In the genomic region with DNA sequence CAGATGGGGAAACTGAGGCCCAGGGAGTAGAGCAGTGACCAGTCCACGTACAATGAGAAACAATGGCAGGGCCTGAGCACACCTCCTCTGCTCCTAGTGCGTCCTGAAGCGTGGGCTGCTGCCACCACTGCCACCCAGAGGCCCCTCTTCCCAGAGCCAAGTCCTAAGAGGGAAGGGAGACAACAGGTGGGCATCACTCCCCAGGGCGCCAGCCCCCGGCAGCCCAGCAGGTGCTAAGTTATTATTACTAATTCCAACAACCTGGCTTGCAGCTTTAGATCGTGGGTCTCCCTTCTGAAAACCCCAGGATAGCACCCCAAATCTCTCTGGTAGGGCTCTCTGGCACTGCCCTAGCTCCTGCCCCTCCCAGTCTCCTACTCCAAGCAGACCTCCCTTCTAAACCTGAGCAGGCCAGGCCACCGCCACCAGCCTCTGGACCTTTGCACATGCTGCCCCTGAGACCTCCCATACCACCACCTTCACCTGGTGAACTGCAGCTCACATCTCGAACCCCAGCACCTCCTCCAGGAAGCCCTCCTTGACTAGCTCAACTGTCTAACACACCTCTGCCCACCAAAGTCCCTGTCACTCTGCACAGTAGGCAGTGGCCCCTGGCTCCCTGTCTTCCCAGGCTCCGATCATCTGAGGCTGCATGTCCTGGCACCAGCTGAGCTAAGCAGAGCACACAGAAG, we compare ENCODE assay signal across 20 cellular contexts.
DNase-seq lines count a peak whose midpoint lies in the region; ATAC-seq, FAIRE-seq and TF ChIP-seq lines count a peak whose summit lies in the region.
"Had no signal": no experiment of that assay in that cellular context is flagged by ENCODE, and none has a peak within 500 bp of the region (broad histone marks: within the 10 kb centered on the region; RNA-seq: fewer than 3 reads in every experiment).

No MANE protein-coding gene starts in this region.

- TF ChIP-seq CTCF in GM06990 (IDR thresholded peaks at IDR 0.05; ENCODE audit: insufficient read depth, low read length, poor library complexity, severe bottlenecking) (no peak), OCI-LY3 (IDR thresholded peaks at IDR 0.05; ENCODE audit: low read depth, low read length) (no peak), H1 (IDR thresholded peaks at IDR 0.05; ENCODE audit: control extremely low read depth in 1 of 3, insufficient read depth in 1 of 3, low read depth in 1 of 3, low read length in 3 of 3) (no peak)

- peak overlapping the region; percentile 25; the same call in 1 of the 2 replicates for H3K18ac ChIP-seq in H1 (ENCODE audit: extremely low read depth, low read length)

- H3K27me3 ChIP-seq in GM06990 (replicated peaks; ENCODE audit: control insufficient read depth, insufficient read depth, low read length) (no peaks in the 10 kb centered on the region), OCI-LY3 (ENCODE audit: low read depth, low read length) (no peaks in the 10 kb centered on the region), H1 (replicated peaks in 1 of 4; ENCODE audit: control insufficient read depth in 3 of 4, extremely low read depth in 1 of 4, insufficient read depth in 3 of 4, low read length in 3 of 4) (no peaks in the 10 kb centered on the region)
- H3K27me3 ChIP-seq: BLaER1 treated with 17β-estradiol and CSF1 and Interleukin-3, amounts not matched to agents 10 nM and 100 nM had no signal

- 80% methylated on average over 9 of the region's 9 CpGs; no CpG with 5 or more reads in 1 of the 2 experiments for WGBS in H1 (ENCODE audit: extremely low coverage in 1 of 2, insufficient coverage in 1 of 2, insufficient read length in 1 of 2, insufficient replicate concordance in 2 of 2, low coverage in 1 of 2, low lambda C conversion rate in 2 of 2, missing lambda C conversion rate in 1 of 2), 2 experiments

- DNase-seq in GM06990 (ENCODE audit: extremely low read depth, insufficient read length) (no peak), H1 (ENCODE audit: low read depth in 1 of 2, low spot score in 2 of 2) (no peak), NCI-H1930 (lab: John Stamatoyannopoulos, UW) (no peak)
- no peak for DNase-seq in stimulated activated effector memory CD8-positive, alpha-beta T cell treated with anti-CD3 and anti-CD28 coated beads, Interleukin-12 subunit alpha, Interleukin-12 subunit beta, amount 100 ng/mL, for 72 hours (ENCODE audit: low spot score in 2 of 2)
- DNase-seq in stimulated activated naive CD8-positive, alpha-beta T cell treated with anti-CD3 and anti-CD28 coated beads, Interleukin-15, Interleukin-2, amounts not matched to agents 100 U/mL and 50 U/mL, for 24 hours, result no peak
- DNase-seq in stimulated activated naive CD8-positive, alpha-beta T cell treated with anti-CD3 and anti-CD28 coated beads, Interleukin-15, amount 100 ng/mL, for 72 hours, result no peak
- no peak for DNase-seq in activated naive CD4-positive, alpha-beta T cell treated with anti-CD3 and anti-CD28 coated beads, Interleukin-2, amount 10 ng/mL, durations not matched to agents 7 days and 5 days
- DNase-seq: DMS53, EL, Kasumi-1, MM.1S, NCI-H1092 treated with DMSO at 0.1 percent for 48 hours, NCI-H2081 treated with DMSO at 0.1 percent for 48 hours, NCI-H2227 treated with DMSO at 0.1 percent for 48 hours, NCI-H510A treated with DMSO at 0.1 percent for 48 hours, NCI-H82, PC-9 had no signal

- H3K4me2 ChIP-seq in OCI-LY3 (ENCODE audit: low read length) (peak overlapping the region; percentile 75), H1 (ENCODE audit: insufficient read depth in 1 of 2, low read depth in 2 of 2, low read length in 2 of 2) (no peak overlapping the region; a peak in 1 of 4 replicates)
- H3K4me2 ChIP-seq: BLaER1 treated with 17β-estradiol and CSF1 and Interleukin-3, amounts not matched to agents 10 nM and 100 nM; PC-9 had no signal

- H2BK15ac ChIP-seq in H1 (ENCODE audit: low read length), result no peak overlapping the region

- no peak for TF ChIP-seq POLR2A in H1 (IDR thresholded peaks at IDR 0.05; ENCODE audit: control extremely low read depth in 1 of 2, low read depth in 2 of 2, low read length in 2 of 2)

- no peak overlapping the region for H4K91ac ChIP-seq in H1 (replicated peaks; ENCODE audit: insufficient read length, low read length)

- H2AFZ ChIP-seq in OCI-LY3 (ENCODE audit: low read depth, low read length) (no peak overlapping the region), H1 (ENCODE audit: low read length) (no peak overlapping the region)
- H2AFZ ChIP-seq: PC-9 had no signal

- no peaks in the 10 kb centered on the region for H3K36me3 Mint-ChIP-seq in stimulated activated effector memory CD8-positive, alpha-beta T cell treated with anti-CD3 and anti-CD28 coated beads, Interleukin-12 subunit alpha, Interleukin-12 subunit beta, amount 100 ng/mL, for 72 hours
- no peaks in the 10 kb centered on the region for H3K36me3 Mint-ChIP-seq in activated naive CD4-positive, alpha-beta T cell treated with anti-CD3 and anti-CD28 coated beads, Interleukin-2, amount 10 ng/mL, durations not matched to agents 7 days and 5 days
- H3K36me3 Mint-ChIP-seq: CD8-positive, alpha-beta T cell had no signal

- H3K27ac Mint-ChIP-seq in stimulated activated effector memory CD8-positive, alpha-beta T cell treated with anti-CD3 and anti-CD28 coated beads, Interleukin-12 subunit alpha, Interleukin-12 subunit beta, amount 100 ng/mL, for 72 hours, result peak overlapping the region; percentile 59
- no peak overlapping the region for H3K27ac Mint-ChIP-seq in stimulated activated naive CD8-positive, alpha-beta T cell treated with anti-CD3 and anti-CD28 coated beads, Interleukin-15, amount 100 ng/mL, for 72 hours
- no peak overlapping the region for H3K27ac Mint-ChIP-seq in activated naive CD4-positive, alpha-beta T cell treated with anti-CD3 and anti-CD28 coated beads, Interleukin-2, amount 10 ng/mL, durations not matched to agents 7 days and 5 days
- H3K27ac Mint-ChIP-seq: CD8-positive, alpha-beta T cell had no signal

- TF ChIP-seq EP300 in H1 (IDR thresholded peaks at IDR 0.05; ENCODE audit: borderline replicate concordance in 1 of 2, low read depth in 2 of 2, low read length in 2 of 2), result no peak

- no peak for FAIRE-seq in H1 (lab: Jason Lieb, UNC)

- H3K9me3 ChIP-seq in OCI-LY3 (ENCODE audit: insufficient read depth, low read length) (no peaks in the 10 kb centered on the region), H1 (ENCODE audit: insufficient read depth in 2 of 2, low read depth in 1 of 2, low read length in 1 of 2) (no peaks in the 10 kb centered on the region)
- H3K9me3 ChIP-seq: BLaER1 treated with 17β-estradiol and CSF1 and Interleukin-3, amounts not matched to agents 10 nM and 100 nM had no signal

- no peak overlapping the region for H4K8ac ChIP-seq in H1 (ENCODE audit: extremely low read depth, insufficient read depth, low read length)

- TF ChIP-seq RAD21 in H1 (IDR thresholded peaks at IDR 0.05 in 1 of 2, conservative IDR thresholded peaks at IDR 0.05 in 1 of 2; ENCODE audit: low read depth in 2 of 2, low read length in 2 of 2), result no peak

- H3K23ac ChIP-seq in H1 (ENCODE audit: insufficient read length), result no peak overlapping the region

- H3K56ac ChIP-seq in H1 (replicated peaks; ENCODE audit: insufficient read length, low read depth, low read length), result no peak overlapping the region

- H3K36me3 ChIP-seq in GM06990 (ENCODE audit: control insufficient read depth, insufficient read depth, low read length) (peaks cover 9% of the 10 kb centered on the region), OCI-LY3 (replicated peaks; ENCODE audit: low read depth, low read length) (peaks cover 16% of the 10 kb centered on the region), H1 (ENCODE audit: control insufficient read depth in 2 of 4, insufficient read depth in 4 of 4, low read length in 3 of 4) (0 out of 8 replicates have a peak, but pooled peaks cover 0 to 3% (median 0%) of the 10 kb centered on the region in 4 experiments)

- H3K9ac ChIP-seq in OCI-LY3 (ENCODE audit: low read length), result no peak overlapping the region
- H3K9ac ChIP-seq in H1 (replicated peaks in 1 of 4; ENCODE audit: extremely low read depth in 1 of 4, low read depth in 3 of 4, low read length in 3 of 4), result no peak overlapping the region; a peak in 1 of 7 replicates
- H3K9ac ChIP-seq: BLaER1 treated with 17β-estradiol and CSF1 and Interleukin-3, amounts not matched to agents 10 nM and 100 nM had no signal

- CTCF ChIA-PET in H1 (lab: Charles Lee; ENCODE audit: partially characterized antibody), result interaction anchor here (0.8 to 2.4 kb wide), 4 partner anchors 13 to 67 kb away, joined by 3 to 8 read pairs (median 3); no protein-coding TSS in a partner anchor
- CTCF ChIA-PET in activated naive CD4-positive, alpha-beta T cell treated with anti-CD3 and anti-CD28 coated beads, Interleukin-2, amount 10 ng/mL, durations not matched to agents 7 days and 5 days (lab: Charles Lee), result no interaction called here

- no peak overlapping the region for H3K4ac ChIP-seq in H1 (replicated peaks; ENCODE audit: insufficient read length, low read depth, low read length)

- H4K5ac ChIP-seq in H1 (ENCODE audit: insufficient read length, low read depth, low read length), result no peak overlapping the region

- H3K4me1 ChIP-seq in OCI-LY3 (ENCODE audit: low read length) (peaks cover 53% of the 10 kb centered on the region), H1 (replicated peaks in 1 of 4; ENCODE audit: control insufficient read depth in 3 of 4, insufficient read depth in 4 of 4, low read length in 3 of 4) (peaks cover 0 to 9% (median 2%) of the 10 kb centered on the region in 4 experiments; a peak in 3 of 7 replicates)

- no peaks in the 10 kb centered on the region for H3K9me3 Mint-ChIP-seq in stimulated activated effector memory CD8-positive, alpha-beta T cell treated with anti-CD3 and anti-CD28 coated beads, Interleukin-12 subunit alpha, Interleukin-12 subunit beta, amount 100 ng/mL, for 72 hours
- no peaks in the 10 kb centered on the region for H3K9me3 Mint-ChIP-seq in stimulated activated naive CD8-positive, alpha-beta T cell treated with anti-CD3 and anti-CD28 coated beads, Interleukin-15, amount 100 ng/mL, for 72 hours
- H3K9me3 Mint-ChIP-seq in activated naive CD4-positive, alpha-beta T cell treated with anti-CD3 and anti-CD28 coated beads, Interleukin-2, amount 10 ng/mL, durations not matched to agents 7 days and 5 days, result no peaks in the 10 kb centered on the region
- H3K9me3 Mint-ChIP-seq: CD8-positive, alpha-beta T cell had no signal

- H3K27ac ChIP-seq in OCI-LY3 (ENCODE audit: low read length), result 0 out of 2 replicates have a peak overlapping the region, but pooled peaks have one; percentile 97
- H3K27ac ChIP-seq in H1 (ENCODE audit: low read depth, low read length), result no peak overlapping the region; the same call in 1 of the 2 replicates
- H3K27ac ChIP-seq: BLaER1 treated with 17β-estradiol and CSF1 and Interleukin-3, amounts not matched to agents 10 nM and 100 nM; PC-9 had no signal

- 0 out of 2 replicates have a peak overlapping the region, but pooled peaks have one; percentile 39 for H2BK5ac ChIP-seq in H1 (ENCODE audit: low read depth, low read length)

- H3K79me2 ChIP-seq in OCI-LY3 (ENCODE audit: low read length) (peaks cover 87% of the 10 kb centered on the region), H1 (ENCODE audit: control insufficient read depth in 1 of 2, insufficient read depth in 2 of 2, low read length in 2 of 2) (peaks cover 0 to 55% of the 10 kb centered on the region in 2 experiments; a peak in 2 of 4 replicates)

- POLR2A ChIA-PET in H1 (lab: Charles Lee; ENCODE audit: partially characterized antibody), result interaction anchor here (0.5 to 1.6 kb wide), 2 partner anchors 10 to 87 kb away, joined by 3 to 4 read pairs; no protein-coding TSS in a partner anchor

- H2BK20ac ChIP-seq in H1 (ENCODE audit: low read length), result no peak overlapping the region

- H3K14ac ChIP-seq in H1 (ENCODE audit: insufficient read length), result no peak overlapping the region

- peaks cover 14% of the 10 kb centered on the region for H3K79me1 ChIP-seq in H1 (ENCODE audit: low read depth, low read length)

- H3K4me3 ChIP-seq in GM06990 (replicated peaks; ENCODE audit: low read depth, low read length) (peak overlapping the region; percentile 62), OCI-LY3 (ENCODE audit: low read length) (peak overlapping the region; percentile 58), H1 (ENCODE audit: extremely low read depth in 1 of 4, insufficient read depth in 2 of 4, low read depth in 3 of 4, low read length in 4 of 4) (no peak overlapping the region)
- H3K4me3 ChIP-seq: BLaER1 treated with 17β-estradiol and CSF1 and Interleukin-3, amounts not matched to agents 10 nM and 100 nM; PC-9 had no signal

- H2BK12ac ChIP-seq in H1 (ENCODE audit: low read depth, low read length), result no peak overlapping the region

- H3K27me3 Mint-ChIP-seq in stimulated activated naive CD8-positive, alpha-beta T cell treated with anti-CD3 and anti-CD28 coated beads, Interleukin-15, amount 100 ng/mL, for 72 hours, result no peaks in the 10 kb centered on the region
- H3K27me3 Mint-ChIP-seq in activated naive CD4-positive, alpha-beta T cell treated with anti-CD3 and anti-CD28 coated beads, Interleukin-2, amount 10 ng/mL, durations not matched to agents 7 days and 5 days, result no peaks in the 10 kb centered on the region

- peaks cover 9% of the 10 kb centered on the region for H3K4me1 Mint-ChIP-seq in stimulated activated effector memory CD8-positive, alpha-beta T cell treated with anti-CD3 and anti-CD28 coated beads, Interleukin-12 subunit alpha, Interleukin-12 subunit beta, amount 100 ng/mL, for 72 hours
- peaks cover 9% of the 10 kb centered on the region for H3K4me1 Mint-ChIP-seq in stimulated activated naive CD8-positive, alpha-beta T cell treated with anti-CD3 and anti-CD28 coated beads, Interleukin-15, amount 100 ng/mL, for 72 hours
- H3K4me1 Mint-ChIP-seq in activated naive CD4-positive, alpha-beta T cell treated with anti-CD3 and anti-CD28 coated beads, Interleukin-2, amount 10 ng/mL, durations not matched to agents 7 days and 5 days, result no peaks in the 10 kb centered on the region

- H4K20me1 ChIP-seq in OCI-LY3 (ENCODE audit: insufficient read depth, low read length), result peaks cover 31% of the 10 kb centered on the region
- H4K20me1 ChIP-seq in H1 (replicated peaks in 1 of 2; ENCODE audit: control insufficient read depth in 1 of 2, insufficient read depth in 2 of 2, low read length in 2 of 2), result peaks cover under 1 to 10% of the 10 kb centered on the region in 2 experiments

- no peak overlapping the region for H2BK120ac ChIP-seq in H1 (replicated peaks; ENCODE audit: low read depth, low read length)

- ATAC-seq in stimulated activated effector memory CD8-positive, alpha-beta T cell treated with anti-CD3 and anti-CD28 coated beads, Interleukin-12 subunit alpha, Interleukin-12 subunit beta, amount 100 ng/mL, for 72 hours, result no peak
- no peak for ATAC-seq in stimulated activated naive CD8-positive, alpha-beta T cell treated with anti-CD3 and anti-CD28 coated beads, Interleukin-15, Interleukin-2, amounts not matched to agents 100 U/mL and 50 U/mL, for 24 hours
- ATAC-seq in stimulated activated naive CD8-positive, alpha-beta T cell treated with anti-CD3 and anti-CD28 coated beads, Interleukin-15, amount 100 ng/mL, for 72 hours, result no peak
- ATAC-seq: CD8-positive, alpha-beta T cell had no signal

- no peak overlapping the region for H3K4me3 Mint-ChIP-seq in stimulated activated effector memory CD8-positive, alpha-beta T cell treated with anti-CD3 and anti-CD28 coated beads, Interleukin-12 subunit alpha, Interleukin-12 subunit beta, amount 100 ng/mL, for 72 hours
- no peak overlapping the region for H3K4me3 Mint-ChIP-seq in stimulated activated naive CD8-positive, alpha-beta T cell treated with anti-CD3 and anti-CD28 coated beads, Interleukin-15, amount 100 ng/mL, for 72 hours
- no peak overlapping the region for H3K4me3 Mint-ChIP-seq in activated naive CD4-positive, alpha-beta T cell treated with anti-CD3 and anti-CD28 coated beads, Interleukin-2, amount 10 ng/mL, durations not matched to agents 7 days and 5 days
- H3K4me3 Mint-ChIP-seq: CD8-positive, alpha-beta T cell had no signal

- no peak overlapping the region for H2AK5ac ChIP-seq in H1 (ENCODE audit: low read depth, low read length)

- H3K23me2 ChIP-seq in H1 (ENCODE audit: low read depth, low read length), result no peaks in the 10 kb centered on the region

Comparison
In these comparisons a context has a peak if more than half of its experiments do, and no peak if none do; other contexts are left out.
1. H3K4me3 ChIP-seq: peak in GM06990 (single experiment) and OCI-LY3 (single experiment); none in H1 (0 of 4).